ENCODE assay signal across 3 cellular contexts in genomic region chr1:153985341-153985912, GRCh38.
A peak's percentile ranks its signal among the peaks of the same experiment; 100 is the strongest.
TF ChIP-seq lines count a peak whose summit lies in the region.

No MANE protein-coding gene starts in this region.

TF ChIP-seq in SK-N-SH, 30 proteins besides CTCF, POLR2A, EP300 and RAD21:
- TF ChIP-seq NRF1 (IDR thresholded peaks at IDR 0.05; ENCODE audit: low read depth, low read length), result no peak
- TF ChIP-seq RCOR1 (IDR thresholded peaks at IDR 0.05; ENCODE audit: low read length), result no peak
- peak; percentile 77 for TF ChIP-seq JUND (IDR thresholded peaks at IDR 0.05)
- 0 out of 2 replicates have a peak, but pooled peaks have one; percentile 25 for TF ChIP-seq TCF12 (IDR thresholded peaks at IDR 0.05)
- TF ChIP-seq MAX (IDR thresholded peaks at IDR 0.05; ENCODE audit: low read depth), result 0 out of 2 replicates have a peak, but pooled peaks have one; percentile 34
- peak; percentile 88 for TF ChIP-seq FOSL2 (IDR thresholded peaks at IDR 0.05; ENCODE audit: borderline replicate concordance, low read depth)
- no peak for TF ChIP-seq YY1 (IDR thresholded peaks at IDR 0.05; ENCODE audit: low read depth)

TF ChIP-seq in H1, 55 proteins besides CTCF, POLR2A, EP300 and RAD21:
- TF ChIP-seq MAFK (IDR thresholded peaks at IDR 0.05; ENCODE audit: low read depth, low read length) (no peak), SP4 (IDR thresholded peaks at IDR 0.05; ENCODE audit: low read length) (no peak), KDM4A (IDR thresholded peaks at IDR 0.05; ENCODE audit: low read depth, low read length, severe bottlenecking) (peak; percentile 19), POLR2AphosphoS5 (IDR thresholded peaks at IDR 0.05; ENCODE audit: low read depth, low read length) (peak; percentile 89), RNF2 (IDR thresholded peaks at IDR 0.05; ENCODE audit: borderline replicate concordance, low read depth, low read length, missing control alignments, poor library complexity, severe bottlenecking) (no peak), MAX (IDR thresholded peaks at IDR 0.05) (0 out of 2 replicates have a peak, but pooled peaks have one; percentile 13), KDM5A (IDR thresholded peaks at IDR 0.05; ENCODE audit: low read length) (no peak), GABPA (IDR thresholded peaks at IDR 0.05; ENCODE audit: borderline replicate concordance, insufficient read depth, low read length) (no peak), TAF1 (IDR thresholded peaks at IDR 0.05; ENCODE audit: low read depth, low read length) (peak; percentile 72), SIX5 (IDR thresholded peaks at IDR 0.05; ENCODE audit: low read depth, low read length) (no peak), POU5F1 (IDR thresholded peaks at IDR 0.05; ENCODE audit: low read depth, low read length) (no peak), JUN (IDR thresholded peaks at IDR 0.05; ENCODE audit: low read depth, low read length) (peak; percentile 89), JUND (IDR thresholded peaks at IDR 0.05; ENCODE audit: low read length) (peak; percentile 97), NANOG (IDR thresholded peaks at IDR 0.05; ENCODE audit: insufficient read depth, low read depth, low read length, poor library complexity, severe bottlenecking) (no peak), TCF12 (IDR thresholded peaks at IDR 0.05; ENCODE audit: low read depth, low read length) (no peak), SP1 (IDR thresholded peaks at IDR 0.05; ENCODE audit: low read depth, low read length) (peak; percentile 49; the same call in 1 of the 2 replicates), SIRT6 (IDR thresholded peaks at IDR 0.05; ENCODE audit: low read length) (no peak), TAF7 (optimal IDR thresholded peaks at IDR 0.05; ENCODE audit: borderline replicate concordance, low read depth, low read length) (peak; percentile 72), CHD1 (IDR thresholded peaks at IDR 0.05; ENCODE audit: low read depth, low read length) (no peak), CBX5 (IDR thresholded peaks at IDR 0.05; ENCODE audit: low read depth, low read length) (no peak), YY1 (IDR thresholded peaks at IDR 0.05; ENCODE audit: low read depth, low read length) (no peak), CREB1 (IDR thresholded peaks at IDR 0.05) (no peak), HDAC2 (IDR thresholded peaks at IDR 0.05; ENCODE audit: borderline replicate concordance in 1 of 2, low read depth in 2 of 2, low read length in 2 of 2) (no peak), EGR1 (IDR thresholded peaks at IDR 0.05; ENCODE audit: borderline replicate concordance, low read depth, low read length) (no peak), SP2 (IDR thresholded peaks at IDR 0.05; ENCODE audit: low read length) (no peak), PHF8 (conservative IDR thresholded peaks at IDR 0.05; ENCODE audit: low read depth, low read length) (no peak; the same call in 1 of the 2 replicates), CTBP2 (IDR thresholded peaks at IDR 0.05; ENCODE audit: borderline replicate concordance, insufficient read depth, insufficient read length, low read length) (no peak), BACH1 (IDR thresholded peaks at IDR 0.05; ENCODE audit: low read length) (no peak), TEAD4 (IDR thresholded peaks at IDR 0.05; ENCODE audit: low read depth, low read length) (no peak), FOSL1 (IDR thresholded peaks at IDR 0.05; ENCODE audit: insufficient read depth, low read depth, low read length) (no peak), TBP (IDR thresholded peaks at IDR 0.05; ENCODE audit: low read depth, low read length) (peak; percentile 34; the same call in 1 of the 2 replicates), SAP30 (IDR thresholded peaks at IDR 0.05; ENCODE audit: insufficient read depth, insufficient replicate concordance, low read length) (no peak), CBX8 (IDR thresholded peaks at IDR 0.05; ENCODE audit: borderline replicate concordance, low read depth, low read length) (no peak), RBBP5 (IDR thresholded peaks at IDR 0.05; ENCODE audit: borderline replicate concordance, low read depth, low read length) (no peak), NRF1 (IDR thresholded peaks at IDR 0.05; ENCODE audit: low read depth, low read length) (no peak), BCL11A (IDR thresholded peaks at IDR 0.05; ENCODE audit: low read depth in 2 of 2, low read length in 2 of 2) (no peak), ASH2L (IDR thresholded peaks at IDR 0.05; ENCODE audit: low read length) (no peak), SUZ12 (IDR thresholded peaks at IDR 0.05; ENCODE audit: low read length) (no peak)
- TF ChIP-seq, protein P1, sequence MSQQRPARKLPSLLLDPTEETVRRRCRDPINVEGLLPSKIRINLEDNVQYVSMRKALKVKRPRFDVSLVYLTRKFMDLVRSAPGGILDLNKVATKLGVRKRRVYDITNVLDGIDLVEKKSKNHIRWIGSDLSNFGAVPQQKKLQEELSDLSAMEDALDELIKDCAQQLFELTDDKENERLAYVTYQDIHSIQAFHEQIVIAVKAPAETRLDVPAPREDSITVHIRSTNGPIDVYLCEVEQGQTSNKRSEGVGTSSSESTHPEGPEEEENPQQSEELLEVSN (IDR thresholded peaks at IDR 0.05), result no peak
- TF ChIP-seq, protein P2, sequence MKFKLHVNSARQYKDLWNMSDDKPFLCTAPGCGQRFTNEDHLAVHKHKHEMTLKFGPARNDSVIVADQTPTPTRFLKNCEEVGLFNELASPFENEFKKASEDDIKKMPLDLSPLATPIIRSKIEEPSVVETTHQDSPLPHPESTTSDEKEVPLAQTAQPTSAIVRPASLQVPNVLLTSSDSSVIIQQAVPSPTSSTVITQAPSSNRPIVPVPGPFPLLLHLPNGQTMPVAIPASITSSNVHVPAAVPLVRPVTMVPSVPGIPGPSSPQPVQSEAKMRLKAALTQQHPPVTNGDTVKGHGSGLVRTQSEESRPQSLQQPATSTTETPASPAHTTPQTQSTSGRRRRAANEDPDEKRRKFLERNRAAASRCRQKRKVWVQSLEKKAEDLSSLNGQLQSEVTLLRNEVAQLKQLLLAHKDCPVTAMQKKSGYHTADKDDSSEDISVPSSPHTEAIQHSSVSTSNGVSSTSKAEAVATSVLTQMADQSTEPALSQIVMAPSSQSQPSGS (IDR thresholded peaks at IDR 0.05; ENCODE audit: low read length), result no peak
- TF ChIP-seq, protein P3, sequence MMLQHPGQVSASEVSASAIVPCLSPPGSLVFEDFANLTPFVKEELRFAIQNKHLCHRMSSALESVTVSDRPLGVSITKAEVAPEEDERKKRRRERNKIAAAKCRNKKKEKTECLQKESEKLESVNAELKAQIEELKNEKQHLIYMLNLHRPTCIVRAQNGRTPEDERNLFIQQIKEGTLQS (IDR thresholded peaks at IDR 0.05; ENCODE audit: insufficient read depth, low read depth, low read length), result no peak; the same call in 1 of the 2 replicates

TF ChIP-seq in HEK293T, 16 proteins besides CTCF, POLR2A, EP300 and RAD21:
- no peak for TF ChIP-seq BHLHE40 (IDR thresholded peaks at IDR 0.05; ENCODE audit: borderline replicate concordance)
- TF ChIP-seq HDGF (IDR thresholded peaks at IDR 0.05; ENCODE audit: borderline replicate concordance), result no peak
- TF ChIP-seq ZNF384 (IDR thresholded peaks at IDR 0.05), result no peak
- no peak for TF ChIP-seq CTBP1 (IDR thresholded peaks at IDR 0.05; ENCODE audit: borderline replicate concordance)
- TF ChIP-seq FOXM1 (IDR thresholded peaks at IDR 0.05; ENCODE audit: borderline replicate concordance), result no peak
- no peak for TF ChIP-seq NFRKB (IDR thresholded peaks at IDR 0.05)
- TF ChIP-seq TARDBP (IDR thresholded peaks at IDR 0.05), result no peak
- no peak for TF ChIP-seq LEF1 (IDR thresholded peaks at IDR 0.05; ENCODE audit: borderline replicate concordance)
- TF ChIP-seq ARNT (IDR thresholded peaks at IDR 0.05), result no peak
- TF ChIP-seq SUZ12 (IDR thresholded peaks at IDR 0.05), result no peak
- TF ChIP-seq FOXA1 (IDR thresholded peaks at IDR 0.05), result no peak
- no peak for TF ChIP-seq L3MBTL2 (conservative IDR thresholded peaks at IDR 0.05)
- no peak for TF ChIP-seq SP1 (IDR thresholded peaks at IDR 0.05)
- no peak for TF ChIP-seq FOXK2 (IDR thresholded peaks at IDR 0.05)
- no peak for TF ChIP-seq ELF4 (IDR thresholded peaks at IDR 0.05)
- TF ChIP-seq, protein P4, sequence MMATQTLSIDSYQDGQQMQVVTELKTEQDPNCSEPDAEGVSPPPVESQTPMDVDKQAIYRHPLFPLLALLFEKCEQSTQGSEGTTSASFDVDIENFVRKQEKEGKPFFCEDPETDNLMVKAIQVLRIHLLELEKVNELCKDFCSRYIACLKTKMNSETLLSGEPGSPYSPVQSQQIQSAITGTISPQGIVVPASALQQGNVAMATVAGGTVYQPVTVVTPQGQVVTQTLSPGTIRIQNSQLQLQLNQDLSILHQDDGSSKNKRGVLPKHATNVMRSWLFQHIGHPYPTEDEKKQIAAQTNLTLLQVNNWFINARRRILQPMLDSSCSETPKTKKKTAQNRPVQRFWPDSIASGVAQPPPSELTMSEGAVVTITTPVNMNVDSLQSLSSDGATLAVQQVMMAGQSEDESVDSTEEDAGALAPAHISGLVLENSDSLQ (IDR thresholded peaks at IDR 0.05), result no peak
TF ChIP-seq in HEK293T: peak in this region for 0.
